ENCODE assay signal across 1 cellular context in the genomic region with DNA sequence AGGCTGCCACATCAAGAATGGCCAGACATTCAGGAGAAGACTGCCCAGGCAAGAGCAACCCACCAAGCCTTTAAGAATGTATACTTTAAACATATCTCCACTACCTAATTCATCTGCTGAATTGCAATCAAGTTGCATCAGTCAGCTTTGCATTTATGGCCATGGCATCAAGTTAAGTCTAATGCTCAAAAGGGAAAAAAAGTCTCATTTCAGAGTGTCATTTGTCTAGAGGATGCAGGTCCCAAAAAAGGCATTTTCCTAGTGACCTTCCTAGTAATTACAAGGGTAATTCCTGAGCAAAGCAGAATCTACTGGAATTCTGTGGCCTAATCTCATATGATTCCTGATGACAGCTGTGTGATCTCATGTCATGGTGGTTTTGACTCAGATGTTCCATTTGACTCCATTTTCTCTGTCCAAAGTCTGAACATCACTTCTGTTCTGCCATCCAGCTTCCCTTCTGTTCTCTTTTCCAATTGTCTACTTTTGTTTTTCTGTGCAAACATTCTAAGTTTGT.
TF ChIP-seq lines count a peak whose summit lies in the region.

No MANE protein-coding gene starts in this region.

TF ChIP-seq in K562, 482 proteins besides CTCF, POLR2A, EP300 and RAD21 (continued from another document and continues in another):
- no peak for TF ChIP-seq U2AF1 (optimal IDR thresholded peaks at IDR 0.05; ENCODE audit: low read depth, low read length)
- no peak for TF ChIP-seq DACH1 (IDR thresholded peaks at IDR 0.05; ENCODE audit: partially characterized antibody)
- TF ChIP-seq, protein P1, sequence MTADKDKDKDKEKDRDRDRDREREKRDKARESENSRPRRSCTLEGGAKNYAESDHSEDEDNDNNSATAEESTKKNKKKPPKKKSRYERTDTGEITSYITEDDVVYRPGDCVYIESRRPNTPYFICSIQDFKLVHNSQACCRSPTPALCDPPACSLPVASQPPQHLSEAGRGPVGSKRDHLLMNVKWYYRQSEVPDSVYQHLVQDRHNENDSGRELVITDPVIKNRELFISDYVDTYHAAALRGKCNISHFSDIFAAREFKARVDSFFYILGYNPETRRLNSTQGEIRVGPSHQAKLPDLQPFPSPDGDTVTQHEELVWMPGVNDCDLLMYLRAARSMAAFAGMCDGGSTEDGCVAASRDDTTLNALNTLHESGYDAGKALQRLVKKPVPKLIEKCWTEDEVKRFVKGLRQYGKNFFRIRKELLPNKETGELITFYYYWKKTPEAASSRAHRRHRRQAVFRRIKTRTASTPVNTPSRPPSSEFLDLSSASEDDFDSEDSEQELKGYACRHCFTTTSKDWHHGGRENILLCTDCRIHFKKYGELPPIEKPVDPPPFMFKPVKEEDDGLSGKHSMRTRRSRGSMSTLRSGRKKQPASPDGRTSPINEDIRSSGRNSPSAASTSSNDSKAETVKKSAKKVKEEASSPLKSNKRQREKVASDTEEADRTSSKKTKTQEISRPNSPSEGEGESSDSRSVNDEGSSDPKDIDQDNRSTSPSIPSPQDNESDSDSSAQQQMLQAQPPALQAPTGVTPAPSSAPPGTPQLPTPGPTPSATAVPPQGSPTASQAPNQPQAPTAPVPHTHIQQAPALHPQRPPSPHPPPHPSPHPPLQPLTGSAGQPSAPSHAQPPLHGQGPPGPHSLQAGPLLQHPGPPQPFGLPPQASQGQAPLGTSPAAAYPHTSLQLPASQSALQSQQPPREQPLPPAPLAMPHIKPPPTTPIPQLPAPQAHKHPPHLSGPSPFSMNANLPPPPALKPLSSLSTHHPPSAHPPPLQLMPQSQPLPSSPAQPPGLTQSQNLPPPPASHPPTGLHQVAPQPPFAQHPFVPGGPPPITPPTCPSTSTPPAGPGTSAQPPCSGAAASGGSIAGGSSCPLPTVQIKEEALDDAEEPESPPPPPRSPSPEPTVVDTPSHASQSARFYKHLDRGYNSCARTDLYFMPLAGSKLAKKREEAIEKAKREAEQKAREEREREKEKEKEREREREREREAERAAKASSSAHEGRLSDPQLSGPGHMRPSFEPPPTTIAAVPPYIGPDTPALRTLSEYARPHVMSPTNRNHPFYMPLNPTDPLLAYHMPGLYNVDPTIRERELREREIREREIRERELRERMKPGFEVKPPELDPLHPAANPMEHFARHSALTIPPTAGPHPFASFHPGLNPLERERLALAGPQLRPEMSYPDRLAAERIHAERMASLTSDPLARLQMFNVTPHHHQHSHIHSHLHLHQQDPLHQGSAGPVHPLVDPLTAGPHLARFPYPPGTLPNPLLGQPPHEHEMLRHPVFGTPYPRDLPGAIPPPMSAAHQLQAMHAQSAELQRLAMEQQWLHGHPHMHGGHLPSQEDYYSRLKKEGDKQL (CRISPR knock-in tag; IDR thresholded peaks at IDR 0.05; ENCODE audit: borderline replicate concordance) = no peak
- no peak for TF ChIP-seq ZNF830 (CRISPR knock-in tag; IDR thresholded peaks at IDR 0.05)
- TF ChIP-seq HMGN3 (IDR thresholded peaks at IDR 0.05; ENCODE audit: borderline replicate concordance, extremely low read depth, insufficient read length, low read depth, low read length) = no peak
- TF ChIP-seq GATAD2A (IDR thresholded peaks at IDR 0.05) = no peak
- no peak for TF ChIP-seq MIER1 (IDR thresholded peaks at IDR 0.05; ENCODE audit: low read depth)
- no peak for TF ChIP-seq RAD51 (IDR thresholded peaks at IDR 0.05; ENCODE audit: borderline replicate concordance, low read depth)
- TF ChIP-seq, protein P2, sequence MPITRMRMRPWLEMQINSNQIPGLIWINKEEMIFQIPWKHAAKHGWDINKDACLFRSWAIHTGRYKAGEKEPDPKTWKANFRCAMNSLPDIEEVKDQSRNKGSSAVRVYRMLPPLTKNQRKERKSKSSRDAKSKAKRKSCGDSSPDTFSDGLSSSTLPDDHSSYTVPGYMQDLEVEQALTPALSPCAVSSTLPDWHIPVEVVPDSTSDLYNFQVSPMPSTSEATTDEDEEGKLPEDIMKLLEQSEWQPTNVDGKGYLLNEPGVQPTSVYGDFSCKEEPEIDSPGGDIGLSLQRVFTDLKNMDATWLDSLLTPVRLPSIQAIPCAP (CRISPR knock-in tag; IDR thresholded peaks at IDR 0.05; ENCODE audit: borderline replicate concordance) = no peak
- TF ChIP-seq ZNF174 (CRISPR knock-in tag; IDR thresholded peaks at IDR 0.05) = no peak
- no peak for TF ChIP-seq NONO (IDR thresholded peaks at IDR 0.05; ENCODE audit: low read depth in 2 of 2, low read length in 1 of 2)
- TF ChIP-seq, protein P3, sequence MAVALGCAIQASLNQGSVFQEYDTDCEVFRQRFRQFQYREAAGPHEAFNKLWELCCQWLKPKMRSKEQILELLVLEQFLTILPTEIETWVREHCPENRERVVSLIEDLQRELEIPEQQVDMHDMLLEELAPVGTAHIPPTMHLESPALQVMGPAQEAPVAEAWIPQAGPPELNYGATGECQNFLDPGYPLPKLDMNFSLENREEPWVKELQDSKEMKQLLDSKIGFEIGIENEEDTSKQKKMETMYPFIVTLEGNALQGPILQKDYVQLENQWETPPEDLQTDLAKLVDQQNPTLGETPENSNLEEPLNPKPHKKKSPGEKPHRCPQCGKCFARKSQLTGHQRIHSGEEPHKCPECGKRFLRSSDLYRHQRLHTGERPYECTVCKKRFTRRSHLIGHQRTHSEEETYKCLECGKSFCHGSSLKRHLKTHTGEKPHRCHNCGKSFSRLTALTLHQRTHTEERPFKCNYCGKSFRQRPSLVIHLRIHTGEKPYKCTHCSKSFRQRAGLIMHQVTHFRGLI (CRISPR knock-in tag; IDR thresholded peaks at IDR 0.05) = 0 out of 2 replicates have a peak, but pooled peaks have one; percentile 41
- TF ChIP-seq CAMTA2 (CRISPR knock-in tag; conservative IDR thresholded peaks at IDR 0.05) = no peak
- TF ChIP-seq, protein P4, sequence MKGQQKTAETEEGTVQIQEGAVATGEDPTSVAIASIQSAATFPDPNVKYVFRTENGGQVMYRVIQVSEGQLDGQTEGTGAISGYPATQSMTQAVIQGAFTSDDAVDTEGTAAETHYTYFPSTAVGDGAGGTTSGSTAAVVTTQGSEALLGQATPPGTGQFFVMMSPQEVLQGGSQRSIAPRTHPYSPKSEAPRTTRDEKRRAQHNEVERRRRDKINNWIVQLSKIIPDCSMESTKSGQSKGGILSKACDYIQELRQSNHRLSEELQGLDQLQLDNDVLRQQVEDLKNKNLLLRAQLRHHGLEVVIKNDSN (CRISPR knock-in tag; IDR thresholded peaks at IDR 0.05) = no peak
- TF ChIP-seq, protein P5, sequence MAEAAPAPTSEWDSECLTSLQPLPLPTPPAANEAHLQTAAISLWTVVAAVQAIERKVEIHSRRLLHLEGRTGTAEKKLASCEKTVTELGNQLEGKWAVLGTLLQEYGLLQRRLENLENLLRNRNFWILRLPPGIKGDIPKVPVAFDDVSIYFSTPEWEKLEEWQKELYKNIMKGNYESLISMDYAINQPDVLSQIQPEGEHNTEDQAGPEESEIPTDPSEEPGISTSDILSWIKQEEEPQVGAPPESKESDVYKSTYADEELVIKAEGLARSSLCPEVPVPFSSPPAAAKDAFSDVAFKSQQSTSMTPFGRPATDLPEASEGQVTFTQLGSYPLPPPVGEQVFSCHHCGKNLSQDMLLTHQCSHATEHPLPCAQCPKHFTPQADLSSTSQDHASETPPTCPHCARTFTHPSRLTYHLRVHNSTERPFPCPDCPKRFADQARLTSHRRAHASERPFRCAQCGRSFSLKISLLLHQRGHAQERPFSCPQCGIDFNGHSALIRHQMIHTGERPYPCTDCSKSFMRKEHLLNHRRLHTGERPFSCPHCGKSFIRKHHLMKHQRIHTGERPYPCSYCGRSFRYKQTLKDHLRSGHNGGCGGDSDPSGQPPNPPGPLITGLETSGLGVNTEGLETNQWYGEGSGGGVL (CRISPR knock-in tag; IDR thresholded peaks at IDR 0.05) = no peak
- TF ChIP-seq, protein P6, sequence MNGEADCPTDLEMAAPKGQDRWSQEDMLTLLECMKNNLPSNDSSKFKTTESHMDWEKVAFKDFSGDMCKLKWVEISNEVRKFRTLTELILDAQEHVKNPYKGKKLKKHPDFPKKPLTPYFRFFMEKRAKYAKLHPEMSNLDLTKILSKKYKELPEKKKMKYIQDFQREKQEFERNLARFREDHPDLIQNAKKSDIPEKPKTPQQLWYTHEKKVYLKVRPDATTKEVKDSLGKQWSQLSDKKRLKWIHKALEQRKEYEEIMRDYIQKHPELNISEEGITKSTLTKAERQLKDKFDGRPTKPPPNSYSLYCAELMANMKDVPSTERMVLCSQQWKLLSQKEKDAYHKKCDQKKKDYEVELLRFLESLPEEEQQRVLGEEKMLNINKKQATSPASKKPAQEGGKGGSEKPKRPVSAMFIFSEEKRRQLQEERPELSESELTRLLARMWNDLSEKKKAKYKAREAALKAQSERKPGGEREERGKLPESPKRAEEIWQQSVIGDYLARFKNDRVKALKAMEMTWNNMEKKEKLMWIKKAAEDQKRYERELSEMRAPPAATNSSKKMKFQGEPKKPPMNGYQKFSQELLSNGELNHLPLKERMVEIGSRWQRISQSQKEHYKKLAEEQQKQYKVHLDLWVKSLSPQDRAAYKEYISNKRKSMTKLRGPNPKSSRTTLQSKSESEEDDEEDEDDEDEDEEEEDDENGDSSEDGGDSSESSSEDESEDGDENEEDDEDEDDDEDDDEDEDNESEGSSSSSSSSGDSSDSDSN (IDR thresholded peaks at IDR 0.05; ENCODE audit: borderline replicate concordance in 1 of 2, low read depth in 2 of 2, low read length in 2 of 2) = no peak
- TF ChIP-seq, protein P7, sequence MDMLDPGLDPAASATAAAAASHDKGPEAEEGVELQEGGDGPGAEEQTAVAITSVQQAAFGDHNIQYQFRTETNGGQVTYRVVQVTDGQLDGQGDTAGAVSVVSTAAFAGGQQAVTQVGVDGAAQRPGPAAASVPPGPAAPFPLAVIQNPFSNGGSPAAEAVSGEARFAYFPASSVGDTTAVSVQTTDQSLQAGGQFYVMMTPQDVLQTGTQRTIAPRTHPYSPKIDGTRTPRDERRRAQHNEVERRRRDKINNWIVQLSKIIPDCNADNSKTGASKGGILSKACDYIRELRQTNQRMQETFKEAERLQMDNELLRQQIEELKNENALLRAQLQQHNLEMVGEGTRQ (CRISPR knock-in tag; IDR thresholded peaks at IDR 0.05) = no peak
- TF ChIP-seq BACH1 (tag; IDR thresholded peaks at IDR 0.05) = peak; percentile 88
- TF ChIP-seq ZNF766 (CRISPR knock-in tag; conservative IDR thresholded peaks at IDR 0.05) = peak; percentile 73
- TF ChIP-seq, protein P8, sequence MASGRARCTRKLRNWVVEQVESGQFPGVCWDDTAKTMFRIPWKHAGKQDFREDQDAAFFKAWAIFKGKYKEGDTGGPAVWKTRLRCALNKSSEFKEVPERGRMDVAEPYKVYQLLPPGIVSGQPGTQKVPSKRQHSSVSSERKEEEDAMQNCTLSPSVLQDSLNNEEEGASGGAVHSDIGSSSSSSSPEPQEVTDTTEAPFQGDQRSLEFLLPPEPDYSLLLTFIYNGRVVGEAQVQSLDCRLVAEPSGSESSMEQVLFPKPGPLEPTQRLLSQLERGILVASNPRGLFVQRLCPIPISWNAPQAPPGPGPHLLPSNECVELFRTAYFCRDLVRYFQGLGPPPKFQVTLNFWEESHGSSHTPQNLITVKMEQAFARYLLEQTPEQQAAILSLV (tag; IDR thresholded peaks at IDR 0.05) = no peak
- peak; percentile 43; the same call in 1 of the 2 replicates for TF ChIP-seq EHMT2 (IDR thresholded peaks at IDR 0.05)
- peak; percentile 55 for TF ChIP-seq ARID1B (IDR thresholded peaks at IDR 0.05)
- TF ChIP-seq ZNF584 (CRISPR knock-in tag; IDR thresholded peaks at IDR 0.05; ENCODE audit: low read depth) = peak; percentile 87
- TF ChIP-seq ZNF764 (CRISPR knock-in tag; IDR thresholded peaks at IDR 0.05; ENCODE audit: low read depth) = no peak
- TF ChIP-seq, protein P9, sequence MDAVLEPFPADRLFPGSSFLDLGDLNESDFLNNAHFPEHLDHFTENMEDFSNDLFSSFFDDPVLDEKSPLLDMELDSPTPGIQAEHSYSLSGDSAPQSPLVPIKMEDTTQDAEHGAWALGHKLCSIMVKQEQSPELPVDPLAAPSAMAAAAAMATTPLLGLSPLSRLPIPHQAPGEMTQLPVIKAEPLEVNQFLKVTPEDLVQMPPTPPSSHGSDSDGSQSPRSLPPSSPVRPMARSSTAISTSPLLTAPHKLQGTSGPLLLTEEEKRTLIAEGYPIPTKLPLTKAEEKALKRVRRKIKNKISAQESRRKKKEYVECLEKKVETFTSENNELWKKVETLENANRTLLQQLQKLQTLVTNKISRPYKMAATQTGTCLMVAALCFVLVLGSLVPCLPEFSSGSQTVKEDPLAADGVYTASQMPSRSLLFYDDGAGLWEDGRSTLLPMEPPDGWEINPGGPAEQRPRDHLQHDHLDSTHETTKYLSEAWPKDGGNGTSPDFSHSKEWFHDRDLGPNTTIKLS (IDR thresholded peaks at IDR 0.05; ENCODE audit: borderline replicate concordance, low read depth) = no peak
- TF ChIP-seq FOXM1 (IDR thresholded peaks at IDR 0.05; ENCODE audit: low read depth) = no peak
- no peak for TF ChIP-seq FOXM1 (CRISPR knock-in tag; IDR thresholded peaks at IDR 0.05; ENCODE audit: low read depth)
- no peak for TF ChIP-seq GATA2 (CRISPR knock-in tag; IDR thresholded peaks at IDR 0.05)
- no peak for TF ChIP-seq ZFP1 (CRISPR knock-in tag; IDR thresholded peaks at IDR 0.05)
- TF ChIP-seq ETV1 (tag; conservative IDR thresholded peaks at IDR 0.05; ENCODE audit: low read depth) = no peak
- TF ChIP-seq TRIM28 (IDR thresholded peaks at IDR 0.05) = peak; percentile 21; the same call in 1 of the 2 replicates
- peak; percentile 76 for TF ChIP-seq SMAD4 (CRISPR knock-in tag; conservative IDR thresholded peaks at IDR 0.05)
- no peak for TF ChIP-seq KDM1A (IDR thresholded peaks at IDR 0.05)
- TF ChIP-seq, protein P10, sequence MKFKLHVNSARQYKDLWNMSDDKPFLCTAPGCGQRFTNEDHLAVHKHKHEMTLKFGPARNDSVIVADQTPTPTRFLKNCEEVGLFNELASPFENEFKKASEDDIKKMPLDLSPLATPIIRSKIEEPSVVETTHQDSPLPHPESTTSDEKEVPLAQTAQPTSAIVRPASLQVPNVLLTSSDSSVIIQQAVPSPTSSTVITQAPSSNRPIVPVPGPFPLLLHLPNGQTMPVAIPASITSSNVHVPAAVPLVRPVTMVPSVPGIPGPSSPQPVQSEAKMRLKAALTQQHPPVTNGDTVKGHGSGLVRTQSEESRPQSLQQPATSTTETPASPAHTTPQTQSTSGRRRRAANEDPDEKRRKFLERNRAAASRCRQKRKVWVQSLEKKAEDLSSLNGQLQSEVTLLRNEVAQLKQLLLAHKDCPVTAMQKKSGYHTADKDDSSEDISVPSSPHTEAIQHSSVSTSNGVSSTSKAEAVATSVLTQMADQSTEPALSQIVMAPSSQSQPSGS (CRISPR knock-in tag; IDR thresholded peaks at IDR 0.05) = no peak
- TF ChIP-seq, protein P11, sequence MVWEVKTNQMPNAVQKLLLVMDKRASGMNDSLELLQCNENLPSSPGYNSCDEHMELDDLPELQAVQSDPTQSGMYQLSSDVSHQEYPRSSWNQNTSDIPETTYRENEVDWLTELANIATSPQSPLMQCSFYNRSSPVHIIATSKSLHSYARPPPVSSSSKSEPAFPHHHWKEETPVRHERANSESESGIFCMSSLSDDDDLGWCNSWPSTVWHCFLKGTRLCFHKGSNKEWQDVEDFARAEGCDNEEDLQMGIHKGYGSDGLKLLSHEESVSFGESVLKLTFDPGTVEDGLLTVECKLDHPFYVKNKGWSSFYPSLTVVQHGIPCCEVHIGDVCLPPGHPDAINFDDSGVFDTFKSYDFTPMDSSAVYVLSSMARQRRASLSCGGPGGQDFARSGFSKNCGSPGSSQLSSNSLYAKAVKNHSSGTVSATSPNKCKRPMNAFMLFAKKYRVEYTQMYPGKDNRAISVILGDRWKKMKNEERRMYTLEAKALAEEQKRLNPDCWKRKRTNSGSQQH (CRISPR knock-in tag; IDR thresholded peaks at IDR 0.05) = no peak
- TF ChIP-seq ZNF41 (CRISPR knock-in tag; conservative IDR thresholded peaks at IDR 0.05) = 0 out of 2 replicates have a peak, but pooled peaks have one; percentile 53
- TF ChIP-seq, protein P12, sequence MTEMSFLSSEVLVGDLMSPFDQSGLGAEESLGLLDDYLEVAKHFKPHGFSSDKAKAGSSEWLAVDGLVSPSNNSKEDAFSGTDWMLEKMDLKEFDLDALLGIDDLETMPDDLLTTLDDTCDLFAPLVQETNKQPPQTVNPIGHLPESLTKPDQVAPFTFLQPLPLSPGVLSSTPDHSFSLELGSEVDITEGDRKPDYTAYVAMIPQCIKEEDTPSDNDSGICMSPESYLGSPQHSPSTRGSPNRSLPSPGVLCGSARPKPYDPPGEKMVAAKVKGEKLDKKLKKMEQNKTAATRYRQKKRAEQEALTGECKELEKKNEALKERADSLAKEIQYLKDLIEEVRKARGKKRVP (CRISPR knock-in tag; IDR thresholded peaks at IDR 0.05) = peak; percentile 87
- no peak for TF ChIP-seq SRF (CRISPR knock-in tag; IDR thresholded peaks at IDR 0.05)
